In the genomic region with DNA sequence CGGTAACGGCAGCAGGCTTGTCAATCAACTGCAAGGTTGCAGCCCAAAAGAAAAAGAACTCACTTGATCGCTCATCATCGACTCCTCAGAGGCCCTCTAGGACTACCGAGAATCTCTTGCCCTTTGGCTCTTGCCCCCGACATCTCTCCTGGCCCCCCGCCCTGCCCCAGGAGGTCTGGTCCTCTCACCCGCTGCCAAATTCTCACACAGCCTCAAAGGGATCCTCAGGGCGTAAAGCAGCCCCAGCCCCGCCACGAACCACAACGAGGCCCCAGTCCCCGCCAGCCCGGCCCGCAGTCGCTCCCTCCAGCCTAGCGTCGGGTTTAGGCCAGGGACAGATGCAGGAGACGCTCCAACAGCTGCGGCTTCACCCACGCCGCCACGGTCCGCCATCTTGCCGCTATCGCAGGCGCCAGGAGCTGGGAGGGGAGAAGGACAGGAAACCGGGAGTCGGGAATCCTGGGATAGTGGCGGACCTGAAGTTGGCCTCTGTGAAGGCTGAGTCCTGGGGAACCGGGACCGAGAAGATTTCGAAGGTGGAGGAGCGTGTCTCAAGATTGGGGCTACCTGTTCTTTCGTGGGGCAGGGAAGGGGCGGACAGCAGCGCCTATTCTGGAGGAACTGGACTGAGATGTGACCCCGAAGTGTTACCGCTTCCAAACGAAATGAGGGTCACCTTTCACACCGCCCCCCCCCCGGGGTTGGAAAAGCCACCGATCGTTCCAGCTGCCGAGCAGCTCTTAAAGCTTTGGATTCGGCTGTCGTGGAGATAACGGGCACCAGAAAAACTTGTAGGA, we compare ENCODE assay signal across 8 cellular contexts. TPM values are rescaled to one million over a fixed set of nuclear protein-coding genes. Genes with fewer than 3 reads are reported as not detected.
DNase-seq lines count a peak whose midpoint lies in the region; ATAC-seq and TF ChIP-seq lines count a peak whose summit lies in the region.

A gene with protein sequence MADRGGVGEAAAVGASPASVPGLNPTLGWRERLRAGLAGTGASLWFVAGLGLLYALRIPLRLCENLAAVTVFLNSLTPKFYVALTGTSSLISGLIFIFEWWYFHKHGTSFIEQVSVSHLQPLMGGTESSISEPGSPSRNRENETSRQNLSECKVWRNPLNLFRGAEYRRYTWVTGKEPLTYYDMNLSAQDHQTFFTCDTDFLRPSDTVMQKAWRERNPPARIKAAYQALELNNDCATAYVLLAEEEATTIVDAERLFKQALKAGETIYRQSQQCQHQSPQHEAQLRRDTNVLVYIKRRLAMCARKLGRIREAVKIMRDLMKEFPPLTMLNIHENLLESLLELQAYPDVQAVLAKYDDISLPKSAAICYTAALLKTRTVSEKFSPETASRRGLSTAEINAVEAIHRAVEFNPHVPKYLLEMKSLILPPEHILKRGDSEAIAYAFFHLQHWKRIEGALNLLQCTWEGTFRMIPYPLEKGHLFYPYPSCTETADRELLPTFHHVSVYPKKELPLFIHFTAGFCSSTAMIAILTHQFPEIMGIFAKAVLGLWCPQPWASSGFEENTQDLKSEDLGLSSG (minus strand): TSS at position 421 of the 797 bp plus-strand sequence. CDS start 28 bp downstream, at position 393.

- peaks cover 28% of the 10 kb centered on the region for H3K4me1 Mint-ChIP-seq in nephron
- H3K4me1 Mint-ChIP-seq in stimulated activated naive CD8-positive, alpha-beta T cell treated with anti-CD3 and anti-CD28 coated beads, Interleukin-15, Interleukin-2, amounts not matched to agents 100 ng/mL and 50 ng/mL, for 24 hours (ENCODE audit: low read depth) = peaks cover 48% of the 10 kb centered on the region

- DNase-seq in G401 (ENCODE audit: low spot score) = peak; percentile 91
- DNase-seq in RPMI8226 = peak; percentile 49
- DNase-seq in activated gamma-delta T cell treated with anti-CD3 and anti-CD28 coated beads, Interleukin-2, amount 50 U/mL, for 16 hours (ENCODE audit: low read depth) = peak; percentile 23
- DNase-seq in fibroblast of the conjunctiva (ENCODE audit: low read depth) = peak; percentile 28

- no peak for TF ChIP-seq CTCF in nephron (IDR thresholded peaks at IDR 0.05; ENCODE audit: unreplicated experiment in 3 of 3)

- H3K27me3 Mint-ChIP-seq in nephron (ENCODE audit: low read depth) = no peaks in the 10 kb centered on the region
- no peaks in the 10 kb centered on the region for H3K27me3 Mint-ChIP-seq in stimulated activated naive CD8-positive, alpha-beta T cell treated with anti-CD3 and anti-CD28 coated beads, Interleukin-15, Interleukin-2, amounts not matched to agents 100 ng/mL and 50 ng/mL, for 24 hours

- H3K9me3 ChIP-seq in HUES6 (ENCODE audit: control insufficient read depth, insufficient read depth, low read depth, low read length) = no peaks in the 10 kb centered on the region

- peak within 1 kb of the TSS; percentile 94 to 100 (median 96) for H3K4me3 Mint-ChIP-seq in nephron
- peak within 1 kb of the TSS; percentile 100 for H3K4me3 Mint-ChIP-seq in stimulated activated naive CD8-positive, alpha-beta T cell treated with anti-CD3 and anti-CD28 coated beads, Interleukin-15, Interleukin-2, amounts not matched to agents 100 ng/mL and 50 ng/mL, for 24 hours

- peak within 1 kb of the TSS; percentile 100 for H3K9ac ChIP-seq in HUES6 (ENCODE audit: low read length)

- peak within 1 kb of the TSS; percentile 100 for H3K4me3 ChIP-seq in HUES6 (ENCODE audit: low read depth, low read length)

- H3K27ac Mint-ChIP-seq in nephron = peak within 1 kb of the TSS; percentile 99 to 100 (median 100)
- peak within 1 kb of the TSS; percentile 100 for H3K27ac Mint-ChIP-seq in stimulated activated naive CD8-positive, alpha-beta T cell treated with anti-CD3 and anti-CD28 coated beads, Interleukin-15, Interleukin-2, amounts not matched to agents 100 ng/mL and 50 ng/mL, for 24 hours

- no peaks in the 10 kb centered on the region for H3K9me3 Mint-ChIP-seq in nephron
- H3K9me3 Mint-ChIP-seq in stimulated activated naive CD8-positive, alpha-beta T cell treated with anti-CD3 and anti-CD28 coated beads, Interleukin-15, Interleukin-2, amounts not matched to agents 100 ng/mL and 50 ng/mL, for 24 hours = no peaks in the 10 kb centered on the region

- no peak for ATAC-seq in GM19328 (IDR thresholded peaks at IDR 0.05; ENCODE audit: unreplicated experiment)

- H3K36me3 ChIP-seq in HUES6 (ENCODE audit: control insufficient read depth, insufficient read depth, low read length) = peaks cover 18% of the 10 kb centered on the region

- H3K27ac ChIP-seq in HUES6 (ENCODE audit: low read depth, low read length) = peak within 1 kb of the TSS; percentile 95

- in situ Hi-C loops in G401 (cut with HindIII; ENCODE audit: low sequenced_read_pairs) = no loop called here

- no peaks in the 10 kb centered on the region for H3K27me3 ChIP-seq in HUES6 (ENCODE audit: control insufficient read depth, insufficient read depth, low read length)

- H3K4me1 ChIP-seq in HUES6 (ENCODE audit: control insufficient read depth, insufficient read depth, low read length) = peaks cover 11% of the 10 kb centered on the region; the same call in 1 of the 2 replicates

- H3K36me3 Mint-ChIP-seq in nephron (ENCODE audit: low read depth) = peaks cover 8% of the 10 kb centered on the region
- H3K36me3 Mint-ChIP-seq in stimulated activated naive CD8-positive, alpha-beta T cell treated with anti-CD3 and anti-CD28 coated beads, Interleukin-15, Interleukin-2, amounts not matched to agents 100 ng/mL and 50 ng/mL, for 24 hours (ENCODE audit: low read depth) = peaks cover 32% of the 10 kb centered on the region

RNA-seq across cellular contexts. Expression of the gene that starts here (rescaled TPM):
- 23.9 and 34.4 TPM in 2 replicates for total RNA-seq in G401 (2014; rRNA removed; shearing (Covaris generic))

Comparison
In these comparisons a context has a peak if more than half of its experiments do, and no peak if none do; other contexts are left out.
1. DNase-seq: peak in every context shown above with its lines; median percentile 91 in G401; 49 in RPMI8226; 28 in fibroblast of the conjunctiva; 23 in activated gamma-delta T cell treated with anti-CD3 and anti-CD28 coated beads, Interleukin-2, amount 50 U/mL, for 16 hours.